ENCODE assay signal across 19 cellular contexts in the genomic region with DNA sequence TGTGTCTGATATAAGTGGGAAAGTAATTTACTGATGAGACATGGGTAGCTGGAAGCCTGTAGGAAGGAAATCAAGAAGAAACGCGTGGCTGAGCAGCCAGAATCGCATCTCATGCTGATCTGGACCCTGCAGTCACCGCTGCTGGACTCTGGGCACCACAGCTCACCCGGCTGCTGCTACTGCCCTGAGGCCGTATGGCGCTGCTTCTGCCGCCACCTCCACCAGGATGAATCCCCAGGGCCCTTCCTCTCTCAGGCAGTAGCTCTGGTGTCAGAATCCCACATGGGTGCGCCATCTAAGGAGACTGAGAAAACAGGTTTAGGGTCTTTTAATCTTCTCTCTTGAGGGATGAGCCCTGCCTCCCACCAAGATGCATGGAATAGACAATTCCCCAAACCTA.
"Had no signal": no experiment of that assay in that cellular context is flagged by ENCODE, and none has a peak within 500 bp of the region (broad histone marks: within the 10 kb centered on the region; RNA-seq: fewer than 3 reads in every experiment).

No MANE protein-coding gene starts in this region.

- H2AFZ ChIP-seq: hepatocyte had no signal

- H3K27me3 ChIP-seq: gastroesophageal sphincter, hepatocyte had no signal

- DNase-seq: effector memory CD8-positive, alpha-beta T cell; esophagus squamous epithelium; foreskin fibroblast; kidney; mesendoderm; naive B cell; psoas muscle; retina; spleen; stimulated activated CD4-positive, alpha-beta T cell treated with anti-CD3 and anti-CD28 coated beads, Interleukin-15, amount 100 ng/mL, for 24 hours; stimulated activated CD4-positive, alpha-beta T cell treated with anti-CD3 and anti-CD28 coated beads, Interleukin-1b, Interleukin-23, amount 100 ng/mL, for 48 hours; stimulated activated CD4-positive, alpha-beta T cell treated with anti-CD3 and anti-CD28 coated beads, Interleukin-4, amount 100 ng/mL, for 4 hours; stimulated activated naive B cell treated with anti-CD40 and anti-IgM and Interleukin-4, amounts not matched to agents 10 μg/mL and 1 μg/mL and 100 μg/mL, for 72 hours; trophoblast cell had no signal

- H3K9me3 ChIP-seq: esophagus squamous epithelium, gastroesophageal sphincter, neutrophil, psoas muscle, spleen had no signal

- H3K79me2 ChIP-seq: hepatocyte had no signal

- H3K4me2 ChIP-seq: hepatocyte had no signal

- H3K27ac ChIP-seq: esophagus squamous epithelium, gastroesophageal sphincter, hepatocyte, neutrophil, psoas muscle, spleen had no signal

- H3K36me3 ChIP-seq: esophagus squamous epithelium, gastroesophageal sphincter, neutrophil, spleen had no signal

- H3K4me3 ChIP-seq: esophagus squamous epithelium, gastroesophageal sphincter, hepatocyte, psoas muscle, spleen had no signal

- FAIRE-seq: colon, kidney had no signal

- H3K4me1 ChIP-seq: esophagus squamous epithelium, gastroesophageal sphincter, spleen had no signal

- ATAC-seq: effector memory CD8-positive, alpha-beta T cell; gastroesophageal sphincter; psoas muscle; sciatic nerve; stimulated activated naive B cell treated with anti-CD40 and anti-IgM and Interleukin-4, amounts not matched to agents 10 μg/mL and 1 μg/mL and 100 μg/mL, for 72 hours had no signal
